In genomic region chr2:69454976-69455375, GRCh38 we compare ENCODE assay signal across 28 cellular contexts.
"Had no signal": no experiment of that assay in that cellular context is flagged by ENCODE, and none has a peak within 500 bp of the region (broad histone marks: within the 10 kb centered on the region; RNA-seq: fewer than 3 reads in every experiment).

No MANE protein-coding gene starts in this region.

- H3K9me3 Mint-ChIP-seq: stimulated activated effector memory CD8-positive, alpha-beta T cell treated with anti-CD3 and anti-CD28 coated beads, Interleukin-12 subunit alpha, Interleukin-12 subunit beta, amount 100 ng/mL, for 72 hours; stimulated activated memory B cell treated with anti-CD40 and anti-IgM and Interleukin-4, amounts not matched to agents 10 μg/mL and 1 μg/mL and 100 μg/mL, for 72 hours; stimulated activated naive B cell treated with anti-CD40 and anti-IgM and Interleukin-4, amounts not matched to agents 10 μg/mL and 1 μg/mL and 100 μg/mL, for 72 hours; stimulated activated naive CD8-positive, alpha-beta T cell treated with anti-CD3 and anti-CD28 coated beads, Interleukin-15, amount 100 ng/mL, for 72 hours; stimulated activated naive CD8-positive, alpha-beta T cell treated with anti-CD3 and anti-CD28 coated beads, Interleukin-15, Interleukin-2, amounts not matched to agents 100 ng/mL and 50 ng/mL, for 24 hours; type B pancreatic cell had no signal

- H3K4me3 Mint-ChIP-seq: stimulated activated effector memory CD8-positive, alpha-beta T cell treated with anti-CD3 and anti-CD28 coated beads, Interleukin-12 subunit alpha, Interleukin-12 subunit beta, amount 100 ng/mL, for 72 hours; stimulated activated memory B cell treated with anti-CD40 and anti-IgM and Interleukin-4, amounts not matched to agents 10 μg/mL and 1 μg/mL and 100 μg/mL, for 72 hours; stimulated activated naive B cell treated with anti-CD40 and anti-IgM and Interleukin-4, amounts not matched to agents 10 μg/mL and 1 μg/mL and 100 μg/mL, for 72 hours; stimulated activated naive CD8-positive, alpha-beta T cell treated with anti-CD3 and anti-CD28 coated beads, Interleukin-15, Interleukin-2, amounts not matched to agents 100 ng/mL and 50 ng/mL, for 24 hours; type B pancreatic cell had no signal

- H3K4me3 ChIP-seq: stomach, suprapubic skin, testis, thoracic aorta, thyroid gland, tibial artery, tibial nerve, transverse colon, upper lobe of left lung, upper lobe of right lung, uterus, vagina had no signal

- H3K36me3 ChIP-seq: stomach, suprapubic skin, thoracic aorta, thyroid gland, tibial artery, transverse colon, upper lobe of left lung, upper lobe of right lung, uterus, vagina had no signal

- H3K9me3 ChIP-seq: stomach, suprapubic skin, testis, thoracic aorta, thyroid gland, tibial artery, tibial nerve, transverse colon, upper lobe of left lung, upper lobe of right lung, uterus, vagina had no signal

- H3K36me3 Mint-ChIP-seq: stimulated activated memory B cell treated with anti-CD40 and anti-IgM and Interleukin-4, amounts not matched to agents 10 μg/mL and 1 μg/mL and 100 μg/mL, for 72 hours; stimulated activated naive B cell treated with anti-CD40 and anti-IgM and Interleukin-4, amounts not matched to agents 10 μg/mL and 1 μg/mL and 100 μg/mL, for 72 hours; type B pancreatic cell had no signal

- H3K27me3 Mint-ChIP-seq: stimulated activated naive B cell treated with anti-CD40 and anti-IgM and Interleukin-4, amounts not matched to agents 10 μg/mL and 1 μg/mL and 100 μg/mL, for 72 hours; stimulated activated naive CD8-positive, alpha-beta T cell treated with anti-CD3 and anti-CD28 coated beads, Interleukin-15, amount 100 ng/mL, for 72 hours; stimulated activated naive CD8-positive, alpha-beta T cell treated with anti-CD3 and anti-CD28 coated beads, Interleukin-15, Interleukin-2, amounts not matched to agents 100 ng/mL and 50 ng/mL, for 24 hours; type B pancreatic cell had no signal

- H3K4me1 ChIP-seq: testis, tibial artery, tibial nerve, transverse colon, upper lobe of left lung, upper lobe of right lung, uterus, vagina had no signal

- DNase-seq: stimulated activated CD4-positive, alpha-beta T cell treated with anti-CD3 and anti-CD28 coated beads, Interleukin-2, amount 100 ng/mL, for 48 hours; stimulated activated CD4-positive, alpha-beta T cell treated with anti-CD3 and anti-CD28 coated beads, Interleukin-4, amount 100 ng/mL, for 1 hour; stimulated activated CD4-positive, alpha-beta T cell treated with anti-CD3 and anti-CD28 coated beads, Interleukin-4, amount 100 ng/mL, for 24 hours; stimulated activated CD4-positive, alpha-beta T cell treated with anti-CD3 and anti-CD28 coated beads, Interleukin-4, amount 100 ng/mL, for 4 hours; stimulated activated CD8-positive, alpha-beta memory T cell treated with anti-CD3 and anti-CD28 coated beads, Interleukin-4, amount 100 ng/mL, for 48 hours; stimulated activated naive B cell treated with anti-CD40 and anti-IgM and Interleukin-4, amounts not matched to agents 10 μg/mL and 1 μg/mL and 100 μg/mL, for 72 hours; stimulated activated naive CD4-positive, alpha-beta T cell; stimulated activated naive CD4-positive, alpha-beta T cell treated with Interleukin-2 at 50 U/mL for 16 hours; stimulated activated naive CD8-positive, alpha-beta T cell treated with anti-CD3 and anti-CD28 coated beads, Interleukin-15, amount 100 ng/mL, for 72 hours; stimulated activated naive CD8-positive, alpha-beta T cell treated with anti-CD3 and anti-CD28 coated beads, Interleukin-15, Interleukin-2, amounts not matched to agents 100 U/mL and 50 U/mL, for 24 hours; stomach; substantia nigra; testis; thyroid gland; tibial artery; transverse colon; trophoblast cell; upper lobe of left lung; upper lobe of right lung; uterus had no signal

- H3K27ac Mint-ChIP-seq: stimulated activated effector memory CD8-positive, alpha-beta T cell treated with anti-CD3 and anti-CD28 coated beads, Interleukin-12 subunit alpha, Interleukin-12 subunit beta, amount 100 ng/mL, for 72 hours; stimulated activated memory B cell treated with anti-CD40 and anti-IgM and Interleukin-4, amounts not matched to agents 10 μg/mL and 1 μg/mL and 100 μg/mL, for 72 hours; stimulated activated naive B cell treated with anti-CD40 and anti-IgM and Interleukin-4, amounts not matched to agents 10 μg/mL and 1 μg/mL and 100 μg/mL, for 72 hours; stimulated activated naive CD8-positive, alpha-beta T cell treated with anti-CD3 and anti-CD28 coated beads, Interleukin-15, Interleukin-2, amounts not matched to agents 100 ng/mL and 50 ng/mL, for 24 hours; type B pancreatic cell had no signal

- ATAC-seq: stimulated activated effector memory CD8-positive, alpha-beta T cell treated with anti-CD3 and anti-CD28 coated beads, Interleukin-12 subunit alpha, Interleukin-12 subunit beta, amount 100 ng/mL, for 72 hours; stimulated activated memory B cell treated with anti-CD40 and anti-IgM and Interleukin-4, amounts not matched to agents 10 μg/mL and 1 μg/mL and 100 μg/mL, for 72 hours; stimulated activated naive B cell treated with anti-CD40 and anti-IgM and Interleukin-4, amounts not matched to agents 10 μg/mL and 1 μg/mL and 100 μg/mL, for 72 hours; stimulated activated naive CD8-positive, alpha-beta T cell treated with anti-CD3 and anti-CD28 coated beads, Interleukin-15, amount 100 ng/mL, for 72 hours; stimulated activated naive CD8-positive, alpha-beta T cell treated with anti-CD3 and anti-CD28 coated beads, Interleukin-15, Interleukin-2, amounts not matched to agents 100 U/mL and 50 U/mL, for 24 hours; upper lobe of right lung had no signal
